19 cellular contexts compared by ENCODE assay signal in the genomic region with DNA sequence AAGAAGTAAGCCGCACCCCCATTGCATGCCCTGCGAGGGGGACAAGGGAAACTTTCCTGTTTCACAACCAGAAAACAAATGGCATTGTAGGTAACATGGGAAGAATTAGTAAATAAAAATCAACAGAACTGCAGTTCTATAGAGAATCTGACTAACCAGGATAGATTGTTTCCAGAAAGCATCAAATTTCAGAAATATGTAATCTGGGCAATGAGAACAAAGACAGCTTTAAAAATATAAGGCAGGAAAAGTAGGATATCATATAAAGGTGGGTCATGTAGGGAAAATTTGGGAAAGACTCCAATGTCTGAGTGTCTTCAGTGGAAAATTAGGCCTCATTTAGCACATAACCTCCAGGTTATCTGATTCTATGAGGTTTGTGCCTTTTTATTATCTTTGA. TPM values are rescaled to one million over a fixed set of nuclear protein-coding genes. Genes with fewer than 3 reads are reported as not detected.
DNase-seq lines count a peak whose midpoint lies in the region; ATAC-seq, FAIRE-seq and TF ChIP-seq lines count a peak whose summit lies in the region.
"Had no signal": no experiment of that assay in that cellular context is flagged by ENCODE, and none has a peak within 500 bp of the region (broad histone marks: within the 10 kb centered on the region; RNA-seq: fewer than 3 reads in every experiment).

No MANE protein-coding gene starts in this region.

- H2BK15ac ChIP-seq in H1 (ENCODE audit: low read length), result no peak overlapping the region

- H4K91ac ChIP-seq in H1 (replicated peaks; ENCODE audit: insufficient read length, low read length), result no peak overlapping the region

- no peak overlapping the region for H2BK12ac ChIP-seq in H1 (ENCODE audit: low read depth, low read length)

- no peak overlapping the region for H3K14ac ChIP-seq in H1 (ENCODE audit: insufficient read length)

- H3K4me1 Mint-ChIP-seq in CD14-positive monocyte, result peaks cover 24% of the 10 kb centered on the region
- peaks cover 15% of the 10 kb centered on the region for H3K4me1 Mint-ChIP-seq in activated naive CD4-positive, alpha-beta T cell treated with anti-CD3 and anti-CD28 coated beads, Interleukin-2, amount 10 ng/mL, durations not matched to agents 7 days and 5 days

- H3K79me2 ChIP-seq in PC-3 (ENCODE audit: low read length) (no peaks in the 10 kb centered on the region), H1 (ENCODE audit: control insufficient read depth in 1 of 2, insufficient read depth in 2 of 2, low read length in 2 of 2) (no peaks in the 10 kb centered on the region)

- POLR2A ChIA-PET in PC-3 (lab: Charles Lee; ENCODE audit: unreplicated experiment) (no interaction called here), H1 (lab: Charles Lee; ENCODE audit: partially characterized antibody) (no interaction called here)

- no peaks in the 10 kb centered on the region for H3K36me3 ChIP-seq in PC-3 (ENCODE audit: low read depth, low read length)
- no peaks in the 10 kb centered on the region for H3K36me3 ChIP-seq in H1 (ENCODE audit: control insufficient read depth in 2 of 4, insufficient read depth in 4 of 4, low read length in 3 of 4)
- H3K36me3 ChIP-seq: BLaER1 treated with 17β-estradiol and CSF1 and Interleukin-3, amounts not matched to agents 10 nM and 100 nM; HAP-1 had no signal

- H3K9me3 Mint-ChIP-seq in CD14-positive monocyte, result peaks cover 0 to 12% (median 8%) of the 10 kb centered on the region in 7 donors
- peaks cover 7% of the 10 kb centered on the region for H3K9me3 Mint-ChIP-seq in activated naive CD4-positive, alpha-beta T cell treated with anti-CD3 and anti-CD28 coated beads, Interleukin-2, amount 10 ng/mL, durations not matched to agents 7 days and 5 days
- H3K9me3 Mint-ChIP-seq: HFFc6 had no signal

- H2BK20ac ChIP-seq in H1 (ENCODE audit: low read length), result no peak overlapping the region

- BruUV-seq in PC-3 (replicated peaks; lab: Mats Ljungman, UMichigan), result no TSS peak

- TF ChIP-seq RAD21 in H1 (IDR thresholded peaks at IDR 0.05 in 1 of 2, conservative IDR thresholded peaks at IDR 0.05 in 1 of 2; ENCODE audit: low read depth in 2 of 2, low read length in 2 of 2), result no peak

- peak overlapping the region in 1 of 2 donors; percentile 74 for H3K4me3 Mint-ChIP-seq in CD14-positive monocyte
- H3K4me3 Mint-ChIP-seq in activated naive CD4-positive, alpha-beta T cell treated with anti-CD3 and anti-CD28 coated beads, Interleukin-2, amount 10 ng/mL, durations not matched to agents 7 days and 5 days, result no peak overlapping the region
- H3K4me3 Mint-ChIP-seq: B cell, HFFc6 had no signal

- no peak overlapping the region for H4K8ac ChIP-seq in H1 (ENCODE audit: extremely low read depth, insufficient read depth, low read length)

- H2AK5ac ChIP-seq in H1 (ENCODE audit: low read depth, low read length), result no peak overlapping the region

- H3K9me3 ChIP-seq in PC-3 (ENCODE audit: low read length), result no peaks in the 10 kb centered on the region
- peaks cover 0 to 6% of the 10 kb centered on the region in 2 experiments; a peak in 1 of 4 replicates for H3K9me3 ChIP-seq in H1 (ENCODE audit: insufficient read depth in 2 of 2, low read depth in 1 of 2, low read length in 1 of 2)
- H3K9me3 ChIP-seq: Caco-2, HAP-1 had no signal

- H3K27ac ChIP-seq in PC-3 (ENCODE audit: low read length), result peak overlapping the region; percentile 70
- H3K27ac ChIP-seq in H1 (ENCODE audit: low read depth, low read length), result no peak overlapping the region
- H3K27ac ChIP-seq: BLaER1 treated with 17β-estradiol and CSF1 and Interleukin-3, amounts not matched to agents 10 nM and 100 nM; GM23248 had no signal

- H3K27me3 Mint-ChIP-seq in CD14-positive monocyte (ENCODE audit: low read depth in 3 of 3), result peaks cover 0 to 2% (median 2%) of the 10 kb centered on the region in 3 donors
- peaks cover 6% of the 10 kb centered on the region for H3K27me3 Mint-ChIP-seq in activated naive CD4-positive, alpha-beta T cell treated with anti-CD3 and anti-CD28 coated beads, Interleukin-2, amount 10 ng/mL, durations not matched to agents 7 days and 5 days

- H3K9ac ChIP-seq in PC-3 (ENCODE audit: low read length), result peak overlapping the region; percentile 19; the same call in 1 of the 2 replicates
- H3K9ac ChIP-seq in H1 (replicated peaks in 1 of 4; ENCODE audit: extremely low read depth in 1 of 4, low read depth in 3 of 4, low read length in 3 of 4), result no peak overlapping the region
- H3K9ac ChIP-seq: BLaER1 treated with 17β-estradiol and CSF1 and Interleukin-3, amounts not matched to agents 10 nM and 100 nM; GM23248 had no signal

- TF ChIP-seq CTCF in PC-3 (conservative IDR thresholded peaks at IDR 0.05; ENCODE audit: low read depth, low read length) (no peak), H1 (IDR thresholded peaks at IDR 0.05; ENCODE audit: control extremely low read depth in 1 of 3, insufficient read depth in 1 of 3, low read depth in 1 of 3, low read length in 3 of 3) (no peak), fibroblast of the aortic adventitia (IDR thresholded peaks at IDR 0.05; ENCODE audit: insufficient read depth, low read length) (no peak), CD14-positive monocyte (IDR thresholded peaks at IDR 0.05) (no peak)

- WGBS in H1 (ENCODE audit: extremely low coverage in 1 of 2, insufficient coverage in 1 of 2, insufficient read length in 1 of 2, insufficient replicate concordance in 2 of 2, low coverage in 1 of 2, low lambda C conversion rate in 2 of 2, missing lambda C conversion rate in 1 of 2), 2 experiments, result 94% methylated on average over 2 of the region's 2 CpGs; no CpG with 5 or more reads in 1 of the 2 experiments

- H2AFZ ChIP-seq in PC-3 (ENCODE audit: low read length) (no peak overlapping the region), H1 (ENCODE audit: low read length) (peak overlapping the region; percentile 91; the same call in 1 of the 2 replicates)
- H2AFZ ChIP-seq: GM23248 had no signal

- H3K27ac Mint-ChIP-seq in CD14-positive monocyte, result peak overlapping the region in 1 of 7 donors; percentile 24
- no peak overlapping the region for H3K27ac Mint-ChIP-seq in activated naive CD4-positive, alpha-beta T cell treated with anti-CD3 and anti-CD28 coated beads, Interleukin-2, amount 10 ng/mL, durations not matched to agents 7 days and 5 days
- H3K27ac Mint-ChIP-seq: B cell; CD4-positive, alpha-beta memory T cell; HFFc6 had no signal

- TF ChIP-seq POLR2A in H1 (IDR thresholded peaks at IDR 0.05; ENCODE audit: control extremely low read depth in 1 of 2, low read depth in 2 of 2, low read length in 2 of 2), result no peak

- no peak overlapping the region for H2BK120ac ChIP-seq in H1 (replicated peaks; ENCODE audit: low read depth, low read length)

- no peaks in the 10 kb centered on the region for H3K36me3 Mint-ChIP-seq in CD14-positive monocyte
- peaks cover 3% of the 10 kb centered on the region for H3K36me3 Mint-ChIP-seq in activated naive CD4-positive, alpha-beta T cell treated with anti-CD3 and anti-CD28 coated beads, Interleukin-2, amount 10 ng/mL, durations not matched to agents 7 days and 5 days

- peak overlapping the region; percentile 18; the same call in 1 of the 2 replicates for H3K4me2 ChIP-seq in PC-3 (ENCODE audit: low read length)
- no peak overlapping the region for H3K4me2 ChIP-seq in H1 (ENCODE audit: insufficient read depth in 1 of 2, low read depth in 2 of 2, low read length in 2 of 2)
- H3K4me2 ChIP-seq: BLaER1 treated with 17β-estradiol and CSF1 and Interleukin-3, amounts not matched to agents 10 nM and 100 nM had no signal

- TF ChIP-seq EP300 in H1 (IDR thresholded peaks at IDR 0.05; ENCODE audit: borderline replicate concordance in 1 of 2, low read depth in 2 of 2, low read length in 2 of 2), result no peak

- intact Hi-C loops in PC-3 (cut with micrococcal nuclease) (loop anchor here (10.0 kb wide), 1 partner anchor 61 kb away; no protein-coding TSS in a partner anchor), CD14-positive monocyte (cut with micrococcal nuclease) (loop anchor here in 1 of 2 donors (10.0 kb wide), 1 partner anchor 59 kb away; a partner anchor contains a TSS)

- H3K27me3 ChIP-seq in PC-3 (ENCODE audit: low read length) (no peaks in the 10 kb centered on the region), H1 (replicated peaks in 1 of 4; ENCODE audit: control insufficient read depth in 3 of 4, extremely low read depth in 1 of 4, insufficient read depth in 3 of 4, low read length in 3 of 4) (no peaks in the 10 kb centered on the region)
- H3K27me3 ChIP-seq: BLaER1 treated with 17β-estradiol and CSF1 and Interleukin-3, amounts not matched to agents 10 nM and 100 nM had no signal

- H3K4me1 ChIP-seq in PC-3 (ENCODE audit: insufficient read depth, low read length) (peaks cover 16% of the 10 kb centered on the region; the same call in 1 of the 2 replicates), H1 (replicated peaks in 1 of 4; ENCODE audit: control insufficient read depth in 3 of 4, insufficient read depth in 4 of 4, low read length in 3 of 4) (peaks cover 0 to under 1% (median under 1%) of the 10 kb centered on the region in 4 experiments; a peak in 3 of 7 replicates)
- H3K4me1 ChIP-seq: HAP-1 had no signal

- no peak overlapping the region for H3K4me3 ChIP-seq in PC-3 (ENCODE audit: low read length)
- no peak overlapping the region for H3K4me3 ChIP-seq in H1 (ENCODE audit: extremely low read depth in 1 of 4, insufficient read depth in 2 of 4, low read depth in 3 of 4, low read length in 4 of 4)
- no peak overlapping the region for H3K4me3 ChIP-seq in fibroblast of the aortic adventitia (ENCODE audit: low read depth, low read length)
- H3K4me3 ChIP-seq: BLaER1 treated with 17β-estradiol and CSF1 and Interleukin-3, amounts not matched to agents 10 nM and 100 nM; GM23248; HAP-1 had no signal

- no peaks in the 10 kb centered on the region; the same call in 1 of the 2 replicates for H3K23me2 ChIP-seq in H1 (ENCODE audit: low read depth, low read length)

- no peak for FAIRE-seq in H1 (lab: Jason Lieb, UNC)
- FAIRE-seq: G401.6, GM19239, H54 had no signal

- DNase-seq in PC-3, result peak; percentile 61
- DNase-seq in H1 (ENCODE audit: low read depth in 1 of 2, low spot score in 2 of 2), result no peak
- peak; percentile 18 for DNase-seq in fibroblast of the aortic adventitia (ENCODE audit: low read depth)
- no peak for DNase-seq in CD14-positive monocyte (ENCODE audit: low spot score)
- no peak for DNase-seq in AG08396 (ENCODE audit: low spot score)
- no peak for DNase-seq in activated CD4-positive, alpha-beta T cell treated with anti-CD3 and anti-CD28 coated beads for 1 hour
- DNase-seq in activated naive CD4-positive, alpha-beta T cell treated with anti-CD3 and anti-CD28 coated beads, Interleukin-2, amount 10 ng/mL, durations not matched to agents 7 days and 5 days, result no peak
- DNase-seq: Caco-2; CD4-positive, alpha-beta memory T cell; DMS153; DND-41; GM23248; HFFc6 had no signal

- no peak overlapping the region for H2BK5ac ChIP-seq in H1 (ENCODE audit: low read depth, low read length)

- no peaks in the 10 kb centered on the region for H3F3A ChIP-seq in PC-3 (ENCODE audit: low read length, unreplicated experiment)

- CTCF ChIA-PET in PC-3 (lab: Charles Lee) (interaction anchor here (0.6 kb wide), 1 partner anchor 255 kb away, joined by 6 read pairs; no protein-coding TSS in a partner anchor), H1 (lab: Charles Lee; ENCODE audit: partially characterized antibody) (no interaction called here)
- CTCF ChIA-PET in activated naive CD4-positive, alpha-beta T cell treated with anti-CD3 and anti-CD28 coated beads, Interleukin-2, amount 10 ng/mL, durations not matched to agents 7 days and 5 days (lab: Charles Lee), result no interaction called here

- no peak overlapping the region for H3K18ac ChIP-seq in H1 (ENCODE audit: extremely low read depth, low read length)

- no peaks in the 10 kb centered on the region for H4K20me1 ChIP-seq in PC-3 (ENCODE audit: low read length)
- H4K20me1 ChIP-seq in H1 (replicated peaks in 1 of 2; ENCODE audit: control insufficient read depth in 1 of 2, insufficient read depth in 2 of 2, low read length in 2 of 2), result no peaks in the 10 kb centered on the region
- H4K20me1 ChIP-seq: BLaER1 treated with 17β-estradiol and CSF1 and Interleukin-3, amounts not matched to agents 10 nM and 100 nM had no signal

- no peak overlapping the region for H3K4ac ChIP-seq in H1 (replicated peaks; ENCODE audit: insufficient read length, low read depth, low read length)

- H3K9me2 ChIP-seq in PC-3 (replicated peaks; ENCODE audit: low read length), result no peaks in the 10 kb centered on the region

- H3K56ac ChIP-seq in H1 (replicated peaks; ENCODE audit: insufficient read length, low read depth, low read length), result no peak overlapping the region

- no peak overlapping the region for H4K5ac ChIP-seq in H1 (ENCODE audit: insufficient read length, low read depth, low read length)

- no peaks in the 10 kb centered on the region for H3K79me1 ChIP-seq in H1 (ENCODE audit: low read depth, low read length)

- peak; percentile 87 for ATAC-seq in PC-3

- no peak overlapping the region for H3K23ac ChIP-seq in H1 (ENCODE audit: insufficient read length)

RNA-seq across cellular contexts. Expression of a gene that starts 58.3 kb away (rescaled TPM):
- total RNA-seq in PC-3 (2014; rRNA removed) (11.6 and 14.1 TPM in 2 replicates), fibroblast of the aortic adventitia (ENCODE audit: low replicate concordance) (19.9 and 37.7 TPM in 2 replicates)
- total RNA-seq in H1 (2021; fragmentation: NEBNext Ultra II Directional; extraction: Animal tissue kit (Norgen Biotek cat#: 25700)), result 18.4 and 18.8 TPM in 2 replicates
- polyA plus RNA-seq in H1 (2011; rRNA removed) (4.2 and 5.7 TPM in 2 replicates), CD14-positive monocyte (10 to 100 TPM; 15.7 to 16.0 TPM)
- polyA plus RNA-seq in H1 (2011; cell fraction: cytosol; rRNA removed), result 8.9 TPM
- polyA plus RNA-seq in H1 (2011; cell fraction: nucleus; rRNA removed), result 4.0 TPM
- polyA plus RNA-seq in H1 (2012, experiment 1 of 2), result 12.2 to 23.6 TPM (median 13.6 TPM) in 4 replicates
- polyA plus RNA-seq in H1 (2012, experiment 2 of 2), result 0.80 TPM
- 10.9 TPM for polyA plus RNA-seq in H1 (2013, experiment 1 of 2)
- 9.9 TPM for polyA plus RNA-seq in H1 (2013, experiment 2 of 2)
- 18.0 and 21.8 TPM in 2 replicates for polyA minus RNA-seq in H1 (2011; rRNA and poly(A)+ RNA removed)
- polyA minus RNA-seq in H1 (2011; cell fraction: cytosol; rRNA and poly(A)+ RNA removed), result 11.2 TPM
- 30.0 TPM for polyA minus RNA-seq in H1 (2011; cell fraction: nucleus; rRNA and poly(A)+ RNA removed)

Comparison
In these comparisons a context has a peak if more than half of its experiments do, and no peak if none do; other contexts are left out.
1. DNase-seq: peak in PC-3 (single experiment) and fibroblast of the aortic adventitia (single experiment); none in H1 (0 of 2), CD14-positive monocyte (single experiment), AG08396 (single experiment), activated CD4-positive, alpha-beta T cell treated with anti-CD3 and anti-CD28 coated beads for 1 hour (single experiment) and activated naive CD4-positive, alpha-beta T cell treated with anti-CD3 and anti-CD28 coated beads, Interleukin-2, amount 10 ng/mL, durations not matched to agents 7 days and 5 days (single experiment).